In the genomic region with DNA sequence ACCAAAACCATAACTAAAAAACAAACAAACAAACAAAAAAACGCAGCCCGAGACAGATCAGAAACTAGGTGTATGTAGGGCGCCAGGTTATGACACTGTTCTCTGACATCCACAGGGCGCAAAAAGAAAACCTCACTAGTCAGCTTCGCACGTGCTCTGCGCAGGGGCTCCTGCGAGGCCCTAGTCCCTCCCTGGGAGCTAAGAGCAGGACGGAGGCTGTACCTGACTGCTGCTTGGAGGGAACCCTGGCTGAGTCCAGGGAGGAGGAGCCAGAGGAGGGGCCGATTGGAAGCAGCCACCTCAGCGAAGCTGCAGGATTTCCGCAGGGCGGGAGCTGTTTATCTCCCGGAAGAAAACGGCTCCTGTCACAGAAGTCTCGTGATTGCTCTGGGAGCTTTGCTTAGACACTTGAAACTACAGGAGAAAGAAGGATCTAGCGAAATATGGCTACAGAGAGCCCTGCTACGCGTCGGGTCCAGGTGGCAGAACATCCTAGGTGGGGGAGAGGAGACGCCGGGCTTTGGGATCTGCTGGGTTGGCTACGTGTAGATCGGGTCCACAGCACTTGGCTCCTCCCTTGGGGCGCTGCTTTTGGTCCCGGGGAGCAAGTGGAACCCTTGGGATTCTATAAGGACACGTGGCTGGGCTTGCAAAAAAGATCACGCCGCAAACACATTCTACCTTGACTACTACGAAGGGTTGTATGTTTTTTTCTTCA, we compare ENCODE assay signal across 8 cellular contexts. TPM values are rescaled to one million over a fixed set of nuclear protein-coding genes. Genes with fewer than 3 reads are reported as not detected.
A peak's percentile ranks its signal among the peaks of the same experiment; 100 is the strongest.
DNase-seq lines count a peak whose midpoint lies in the region; ATAC-seq, FAIRE-seq and TF ChIP-seq lines count a peak whose summit lies in the region.

A gene (plus strand): TSS at position 368 of the 718 bp plus-strand sequence. CDS start 76 bp downstream, at position 444.

- FAIRE-seq in keratinocyte (lab: Jason Lieb, UNC): peak; percentile 94

- dilution Hi-C loops in keratinocyte (cut with MboI; ENCODE audit: extremely low pct_ligation_motif_present, low sequenced_read_pairs): no loop called here

- H3K9me1 ChIP-seq in keratinocyte (ENCODE audit: control insufficient read depth, extremely low read depth, insufficient read depth, low read length): no peaks in the 10 kb centered on the region

- H3K27ac ChIP-seq in keratinocyte (ENCODE audit: control insufficient read depth, insufficient read depth, low read length): peak within 1 kb of the TSS; percentile 96

- H3K36me3 ChIP-seq in keratinocyte (ENCODE audit: control insufficient read depth in 2 of 2, extremely low read depth in 1 of 2, insufficient read depth in 2 of 2, low read length in 2 of 2): no peaks in the 10 kb centered on the region

- H3K9ac ChIP-seq in keratinocyte (ENCODE audit: control insufficient read depth, extremely low read depth, insufficient read depth, low read length): peak within 1 kb of the TSS; percentile 95

- ATAC-seq in GM18909 (IDR thresholded peaks at IDR 0.05; ENCODE audit: poor library complexity, unreplicated experiment): peak; percentile 94
- ATAC-seq in HG03175 (IDR thresholded peaks at IDR 0.05; ENCODE audit: unreplicated experiment): peak; percentile 87
- ATAC-seq in activated CD4-positive, CD25-positive, alpha-beta regulatory T cell treated with anti-CD3 and anti-CD28 coated beads, Interleukin-2, amount 50 U/mL, for 24 hours: peak; percentile 97 to 99

- H3K4me1 ChIP-seq in keratinocyte (ENCODE audit: control insufficient read depth, extremely low read depth, insufficient read depth, low read length): peaks cover 13% of the 10 kb centered on the region

- H3K9me3 ChIP-seq in keratinocyte (ENCODE audit: control insufficient read depth, low read depth, low read length): no peaks in the 10 kb centered on the region

- no peak for TF ChIP-seq CTCF in keratinocyte (optimal IDR thresholded peaks at IDR 0.05 in 1 of 3, IDR thresholded peaks at IDR 0.05 in 1 of 3, conservative IDR thresholded peaks at IDR 0.05 in 1 of 3; ENCODE audit: extremely low read depth in 1 of 3, insufficient read depth in 2 of 3, low read length in 3 of 3)

- H2AFZ ChIP-seq in keratinocyte (ENCODE audit: control insufficient read depth, low read length): peak within 1 kb of the TSS; percentile 98

- no peaks in the 10 kb centered on the region for H4K20me1 ChIP-seq in keratinocyte (ENCODE audit: control insufficient read depth, extremely low read depth, insufficient read depth, low read length)

- H3K79me2 ChIP-seq in keratinocyte (ENCODE audit: control insufficient read depth, insufficient read depth, low read length): peaks cover 30% of the 10 kb centered on the region

- DNase-seq in AG08395 (ENCODE audit: low spot score) (peak; percentile 86), NCI-H345 (lab: John Stamatoyannopoulos, UW) (peak; percentile 83), cerebellar cortex (ENCODE audit: low spot score) (peak; percentile 98), keratinocyte (ENCODE audit: low read depth, low spot score) (no peak)
- DNase-seq in stimulated activated CD4-positive, alpha-beta T cell treated with anti-CD3 and anti-CD28 coated beads, Interleukin-15, amount 100 ng/mL, for 1 hour (ENCODE audit: low read depth in 1 of 2, low spot score in 1 of 2): peak; percentile 45 to 60

- peak within 1 kb of the TSS; percentile 50 to 93 (median 78) for H3K4me3 ChIP-seq in keratinocyte (ENCODE audit: control insufficient read depth in 2 of 3, extremely low read depth in 1 of 3, insufficient read depth in 2 of 3, low read depth in 1 of 3, low read length in 3 of 3)

- no peaks in the 10 kb centered on the region for H3K27me3 ChIP-seq in keratinocyte (ENCODE audit: control insufficient read depth, extremely low read depth, insufficient read depth, low read length)

- H3K4me2 ChIP-seq in keratinocyte (ENCODE audit: control insufficient read depth, extremely low read depth, insufficient read depth, low read depth, low read length): peak within 1 kb of the TSS; percentile 73

RNA-seq across cellular contexts. Expression of the gene that starts here (rescaled TPM):
- polyA plus RNA-seq in keratinocyte: 20.7 to 29.7 TPM (median 29.7 TPM) in 3 replicates
- 14.3 TPM for polyA plus RNA-seq in keratinocyte (2011; ENCODE audit: low read depth)
- polyA plus RNA-seq in keratinocyte (2011; cell fraction: cytosol; rRNA removed): 14.9 and 19.7 TPM in 2 replicates
- 21.6 and 24.9 TPM in 2 replicates for polyA plus RNA-seq in keratinocyte (2011; cell fraction: nucleus; rRNA removed)
- 19.6 and 22.5 TPM in 2 replicates for polyA plus RNA-seq in keratinocyte (2012; ENCODE audit: low replicate concordance)
- polyA minus RNA-seq in keratinocyte: 16.0 to 35.2 TPM (median 29.2 TPM) in 3 replicates
- 10.7 TPM for polyA minus RNA-seq in keratinocyte (2011; cell fraction: cytosol; rRNA and poly(A)+ RNA removed)
- polyA minus RNA-seq in keratinocyte (2011; cell fraction: nucleus; rRNA and poly(A)+ RNA removed): 19.0 and 26.9 TPM in 2 replicates
